ENCODE assay signal across 9 cellular contexts in the genomic region with DNA sequence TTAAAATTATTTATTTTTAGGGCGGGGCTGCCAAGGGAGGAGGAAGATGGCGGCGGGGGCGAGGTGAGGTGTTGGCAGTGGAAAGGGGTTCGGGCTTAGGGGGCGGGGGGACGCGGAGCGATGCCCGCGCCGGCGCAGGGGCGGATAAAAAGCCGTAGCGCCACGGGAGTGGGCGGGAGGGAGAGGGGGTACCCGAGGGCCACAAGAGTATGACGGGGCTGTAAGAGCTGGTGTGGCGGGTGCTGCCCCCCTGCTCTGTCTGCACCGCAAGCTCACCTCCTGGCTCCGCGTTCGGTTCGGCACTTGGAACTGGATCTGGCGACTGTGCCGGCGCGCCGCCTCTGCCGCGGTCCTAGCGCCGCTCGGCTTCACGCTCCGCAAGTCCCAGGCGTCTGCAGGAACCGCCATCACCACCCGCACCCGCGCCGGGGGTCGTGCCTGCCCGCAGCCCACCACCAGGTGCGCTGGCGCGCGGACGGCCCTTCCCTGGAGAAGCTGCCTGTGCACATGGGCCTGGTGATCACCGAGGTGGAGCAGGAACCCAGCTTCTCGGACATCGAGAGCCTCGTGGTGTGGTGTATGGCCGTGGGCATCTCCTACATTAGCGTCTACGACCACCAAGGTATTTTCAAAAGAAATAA.
A peak's percentile ranks its signal among the peaks of the same experiment; 100 is the strongest.
DNase-seq lines count a peak whose midpoint lies in the region; ATAC-seq and TF ChIP-seq lines count a peak whose summit lies in the region.
"Had no signal": no experiment of that assay in that cellular context is flagged by ENCODE, and none has a peak within 500 bp of the region (broad histone marks: within the 10 kb centered on the region; RNA-seq: fewer than 3 reads in every experiment).

No MANE protein-coding gene starts in this region.

- H3K36me3 ChIP-seq in Peyer's patch, result no peaks in the 10 kb centered on the region
- H3K36me3 ChIP-seq in upper lobe of left lung, result no peaks in the 10 kb centered on the region

- DNase-seq in NCI-H1417 (lab: John Stamatoyannopoulos, UW) (peak; percentile 18 to 56 (median 49)), NCI-H1417 treated with DMSO at 0.1 percent for 48 hours (lab: John Stamatoyannopoulos, UW) (no peak), Peyer's patch (no peak), epithelial cell of prostate (ENCODE audit: low read depth, low spot score) (no peak), mesothelial cell of epicardium (ENCODE audit: low spot score in 2 of 2, unreplicated experiment in 2 of 2) (peak in 1 of 2 experiments; percentile 76), upper lobe of left lung (peak; percentile 46 to 90), erythroblast (lab: John Stamatoyannopoulos, UW) (no peak)

- peak overlapping the region; percentile 72 for H3K27ac Mint-ChIP-seq in mesothelial cell of epicardium

- ATAC-seq in HG02759 (IDR thresholded peaks at IDR 0.05; ENCODE audit: unreplicated experiment) (peak; percentile 75), upper lobe of left lung (ENCODE audit: low FRiP score in 2 of 2) (peak; percentile 89 to 96)

- no peaks in the 10 kb centered on the region for H3K27me3 ChIP-seq in Peyer's patch
- H3K27me3 ChIP-seq in upper lobe of left lung, result no peaks in the 10 kb centered on the region

- peak overlapping the region; percentile 90 for H3K4me3 Mint-ChIP-seq in mesothelial cell of epicardium

- TF ChIP-seq POLR2A in Peyer's patch (IDR thresholded peaks at IDR 0.05), result no peak
- no peak for TF ChIP-seq POLR2A in upper lobe of left lung (IDR thresholded peaks at IDR 0.05)
- no peak for TF ChIP-seq POLR2A in erythroblast (IDR thresholded peaks at IDR 0.05; ENCODE audit: low read length)

- H3K4me1 ChIP-seq in Peyer's patch (no peaks in the 10 kb centered on the region), upper lobe of left lung (peaks cover 0 to 4% (median 0%) of the 10 kb centered on the region in 4 donors)

- H3K9me3 Mint-ChIP-seq in mesothelial cell of epicardium, result peaks cover 11% of the 10 kb centered on the region

- H3K4me1 Mint-ChIP-seq in mesothelial cell of epicardium, result peaks cover 25% of the 10 kb centered on the region

- no peak for TF ChIP-seq EP300 in upper lobe of left lung (IDR thresholded peaks at IDR 0.05)

- H3K27me3 Mint-ChIP-seq in mesothelial cell of epicardium (ENCODE audit: low read depth), result no peaks in the 10 kb centered on the region

- H3K4me3 ChIP-seq in Peyer's patch, result peak overlapping the region; percentile 30 to 60 (median 46)
- H3K4me3 ChIP-seq in upper lobe of left lung, result peak overlapping the region; percentile 53 to 77 (median 67)

- 0 to 2% methylated on average over 26 to 52 of the region's 58 CpGs for WGBS in upper lobe of left lung, 2 donors

- H3K9me3 ChIP-seq in Peyer's patch (no peaks in the 10 kb centered on the region), upper lobe of left lung (no peaks in the 10 kb centered on the region)

- TF ChIP-seq CTCF in Peyer's patch (IDR thresholded peaks at IDR 0.05), result no peak
- peak; percentile 48 for TF ChIP-seq CTCF in mesothelial cell of epicardium (IDR thresholded peaks at IDR 0.05; ENCODE audit: unreplicated experiment)
- peak in 1 of 6 experiments; percentile 7 for TF ChIP-seq CTCF in upper lobe of left lung (IDR thresholded peaks at IDR 0.05)

- H3K27ac ChIP-seq in Peyer's patch (peak overlapping the region in 2 of 4 donors; percentile 35 to 47), epithelial cell of prostate (peak overlapping the region; percentile 37), upper lobe of left lung (peak overlapping the region in 1 of 4 donors; percentile 43)
- H3K27ac ChIP-seq: 22Rv1 had no signal

- peaks cover 9% of the 10 kb centered on the region for H3K36me3 Mint-ChIP-seq in mesothelial cell of epicardium

Comparison
In these comparisons a context has a peak if more than half of its experiments do, and no peak if none do; other contexts are left out.
1. DNase-seq: peak in NCI-H1417 (3 of 3) and upper lobe of left lung (2 of 2); none in NCI-H1417 treated with DMSO at 0.1 percent for 48 hours (single experiment), Peyer's patch (0 of 3), epithelial cell of prostate (single experiment) and erythroblast (0 of 2).